1 cellular context compared by ENCODE assay signal in the genomic region with DNA sequence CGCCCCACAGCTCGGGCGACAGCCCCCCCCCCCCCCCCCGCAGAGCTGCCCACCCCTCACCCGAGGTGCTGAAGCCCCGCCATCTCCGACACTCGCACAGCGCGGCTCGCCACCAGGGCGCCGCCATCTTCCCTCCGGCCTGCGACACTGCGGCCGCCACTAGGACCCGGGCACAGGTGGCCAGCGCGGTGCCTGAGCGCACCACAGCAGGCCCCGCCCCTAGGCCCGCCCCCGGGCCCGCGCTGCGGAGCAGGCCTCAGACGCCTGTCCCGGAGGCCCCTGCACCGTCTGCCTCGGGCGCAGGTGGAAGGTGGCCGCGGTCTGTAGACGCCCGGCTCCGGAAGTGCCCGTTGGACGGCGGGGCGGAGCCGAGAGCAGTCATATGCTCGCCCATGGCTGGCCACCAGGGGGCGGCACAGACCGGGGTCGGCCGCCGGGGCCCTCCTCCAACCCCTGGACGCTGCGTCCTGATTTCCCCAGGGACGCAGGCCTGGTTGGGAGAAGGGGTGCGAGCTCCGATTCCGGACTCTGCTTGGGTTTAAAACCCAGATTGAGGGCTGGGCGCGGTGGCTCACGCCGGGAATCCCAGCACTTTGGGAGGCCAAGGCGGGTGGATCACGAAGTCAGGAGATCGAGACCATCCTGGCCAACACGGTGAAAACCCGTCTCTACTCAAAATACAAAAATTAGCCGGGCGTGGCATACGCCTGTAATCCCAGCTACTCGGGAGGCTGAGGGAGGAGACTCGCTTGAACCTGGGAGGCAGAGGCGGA.
A peak's percentile ranks its signal among the peaks of the same experiment; 100 is the strongest.
TF ChIP-seq lines count a peak whose summit lies in the region.

A gene (minus strand): TSS at position 136 of the 773 bp plus-strand sequence. CDS start 9 bp downstream, at position 127.

TF ChIP-seq in WTC11, 78 proteins besides CTCF, POLR2A, EP300 and RAD21 (continued from another document):
- TF ChIP-seq ZNF263 (CRISPR knock-in tag; IDR thresholded peaks at IDR 0.05; ENCODE audit: low read depth) (no peak), TP53 (CRISPR knock-in tag; IDR thresholded peaks at IDR 0.05) (0 out of 2 replicates have a peak, but pooled peaks have one; percentile 29), FOXK1 (CRISPR knock-in tag; IDR thresholded peaks at IDR 0.05) (peak; percentile 11; the same call in 1 of the 2 replicates), JUN (CRISPR knock-in tag; IDR thresholded peaks at IDR 0.05) (no peak), ZNF396 (CRISPR knock-in tag; IDR thresholded peaks at IDR 0.05; ENCODE audit: borderline replicate concordance) (no peak), MXD4 (CRISPR knock-in tag; IDR thresholded peaks at IDR 0.05; ENCODE audit: borderline replicate concordance) (no peak), SMAD3 (CRISPR knock-in tag; IDR thresholded peaks at IDR 0.05; ENCODE audit: borderline replicate concordance) (no peak), ZNF317 (CRISPR knock-in tag; IDR thresholded peaks at IDR 0.05; ENCODE audit: borderline replicate concordance, low read depth) (0 out of 2 replicates have a peak, but pooled peaks have one; percentile 53)
- TF ChIP-seq, protein P1, sequence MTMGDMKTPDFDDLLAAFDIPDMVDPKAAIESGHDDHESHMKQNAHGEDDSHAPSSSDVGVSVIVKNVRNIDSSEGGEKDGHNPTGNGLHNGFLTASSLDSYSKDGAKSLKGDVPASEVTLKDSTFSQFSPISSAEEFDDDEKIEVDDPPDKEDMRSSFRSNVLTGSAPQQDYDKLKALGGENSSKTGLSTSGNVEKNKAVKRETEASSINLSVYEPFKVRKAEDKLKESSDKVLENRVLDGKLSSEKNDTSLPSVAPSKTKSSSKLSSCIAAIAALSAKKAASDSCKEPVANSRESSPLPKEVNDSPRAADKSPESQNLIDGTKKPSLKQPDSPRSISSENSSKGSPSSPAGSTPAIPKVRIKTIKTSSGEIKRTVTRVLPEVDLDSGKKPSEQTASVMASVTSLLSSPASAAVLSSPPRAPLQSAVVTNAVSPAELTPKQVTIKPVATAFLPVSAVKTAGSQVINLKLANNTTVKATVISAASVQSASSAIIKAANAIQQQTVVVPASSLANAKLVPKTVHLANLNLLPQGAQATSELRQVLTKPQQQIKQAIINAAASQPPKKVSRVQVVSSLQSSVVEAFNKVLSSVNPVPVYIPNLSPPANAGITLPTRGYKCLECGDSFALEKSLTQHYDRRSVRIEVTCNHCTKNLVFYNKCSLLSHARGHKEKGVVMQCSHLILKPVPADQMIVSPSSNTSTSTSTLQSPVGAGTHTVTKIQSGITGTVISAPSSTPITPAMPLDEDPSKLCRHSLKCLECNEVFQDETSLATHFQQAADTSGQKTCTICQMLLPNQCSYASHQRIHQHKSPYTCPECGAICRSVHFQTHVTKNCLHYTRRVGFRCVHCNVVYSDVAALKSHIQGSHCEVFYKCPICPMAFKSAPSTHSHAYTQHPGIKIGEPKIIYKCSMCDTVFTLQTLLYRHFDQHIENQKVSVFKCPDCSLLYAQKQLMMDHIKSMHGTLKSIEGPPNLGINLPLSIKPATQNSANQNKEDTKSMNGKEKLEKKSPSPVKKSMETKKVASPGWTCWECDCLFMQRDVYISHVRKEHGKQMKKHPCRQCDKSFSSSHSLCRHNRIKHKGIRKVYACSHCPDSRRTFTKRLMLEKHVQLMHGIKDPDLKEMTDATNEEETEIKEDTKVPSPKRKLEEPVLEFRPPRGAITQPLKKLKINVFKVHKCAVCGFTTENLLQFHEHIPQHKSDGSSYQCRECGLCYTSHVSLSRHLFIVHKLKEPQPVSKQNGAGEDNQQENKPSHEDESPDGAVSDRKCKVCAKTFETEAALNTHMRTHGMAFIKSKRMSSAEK (CRISPR knock-in tag; IDR thresholded peaks at IDR 0.05; ENCODE audit: borderline replicate concordance), result no peak
- TF ChIP-seq, protein P2, sequence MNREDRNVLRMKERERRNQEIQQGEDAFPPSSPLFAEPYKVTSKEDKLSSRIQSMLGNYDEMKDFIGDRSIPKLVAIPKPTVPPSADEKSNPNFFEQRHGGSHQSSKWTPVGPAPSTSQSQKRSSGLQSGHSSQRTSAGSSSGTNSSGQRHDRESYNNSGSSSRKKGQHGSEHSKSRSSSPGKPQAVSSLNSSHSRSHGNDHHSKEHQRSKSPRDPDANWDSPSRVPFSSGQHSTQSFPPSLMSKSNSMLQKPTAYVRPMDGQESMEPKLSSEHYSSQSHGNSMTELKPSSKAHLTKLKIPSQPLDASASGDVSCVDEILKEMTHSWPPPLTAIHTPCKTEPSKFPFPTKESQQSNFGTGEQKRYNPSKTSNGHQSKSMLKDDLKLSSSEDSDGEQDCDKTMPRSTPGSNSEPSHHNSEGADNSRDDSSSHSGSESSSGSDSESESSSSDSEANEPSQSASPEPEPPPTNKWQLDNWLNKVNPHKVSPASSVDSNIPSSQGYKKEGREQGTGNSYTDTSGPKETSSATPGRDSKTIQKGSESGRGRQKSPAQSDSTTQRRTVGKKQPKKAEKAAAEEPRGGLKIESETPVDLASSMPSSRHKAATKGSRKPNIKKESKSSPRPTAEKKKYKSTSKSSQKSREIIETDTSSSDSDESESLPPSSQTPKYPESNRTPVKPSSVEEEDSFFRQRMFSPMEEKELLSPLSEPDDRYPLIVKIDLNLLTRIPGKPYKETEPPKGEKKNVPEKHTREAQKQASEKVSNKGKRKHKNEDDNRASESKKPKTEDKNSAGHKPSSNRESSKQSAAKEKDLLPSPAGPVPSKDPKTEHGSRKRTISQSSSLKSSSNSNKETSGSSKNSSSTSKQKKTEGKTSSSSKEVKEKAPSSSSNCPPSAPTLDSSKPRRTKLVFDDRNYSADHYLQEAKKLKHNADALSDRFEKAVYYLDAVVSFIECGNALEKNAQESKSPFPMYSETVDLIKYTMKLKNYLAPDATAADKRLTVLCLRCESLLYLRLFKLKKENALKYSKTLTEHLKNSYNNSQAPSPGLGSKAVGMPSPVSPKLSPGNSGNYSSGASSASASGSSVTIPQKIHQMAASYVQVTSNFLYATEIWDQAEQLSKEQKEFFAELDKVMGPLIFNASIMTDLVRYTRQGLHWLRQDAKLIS (CRISPR knock-in tag; IDR thresholded peaks at IDR 0.05; ENCODE audit: borderline replicate concordance), result no peak
- TF ChIP-seq, protein P3, sequence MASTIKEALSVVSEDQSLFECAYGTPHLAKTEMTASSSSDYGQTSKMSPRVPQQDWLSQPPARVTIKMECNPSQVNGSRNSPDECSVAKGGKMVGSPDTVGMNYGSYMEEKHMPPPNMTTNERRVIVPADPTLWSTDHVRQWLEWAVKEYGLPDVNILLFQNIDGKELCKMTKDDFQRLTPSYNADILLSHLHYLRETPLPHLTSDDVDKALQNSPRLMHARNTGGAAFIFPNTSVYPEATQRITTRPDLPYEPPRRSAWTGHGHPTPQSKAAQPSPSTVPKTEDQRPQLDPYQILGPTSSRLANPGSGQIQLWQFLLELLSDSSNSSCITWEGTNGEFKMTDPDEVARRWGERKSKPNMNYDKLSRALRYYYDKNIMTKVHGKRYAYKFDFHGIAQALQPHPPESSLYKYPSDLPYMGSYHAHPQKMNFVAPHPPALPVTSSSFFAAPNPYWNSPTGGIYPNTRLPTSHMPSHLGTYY (CRISPR knock-in tag; IDR thresholded peaks at IDR 0.05), result no peak
- TF ChIP-seq, protein P4, sequence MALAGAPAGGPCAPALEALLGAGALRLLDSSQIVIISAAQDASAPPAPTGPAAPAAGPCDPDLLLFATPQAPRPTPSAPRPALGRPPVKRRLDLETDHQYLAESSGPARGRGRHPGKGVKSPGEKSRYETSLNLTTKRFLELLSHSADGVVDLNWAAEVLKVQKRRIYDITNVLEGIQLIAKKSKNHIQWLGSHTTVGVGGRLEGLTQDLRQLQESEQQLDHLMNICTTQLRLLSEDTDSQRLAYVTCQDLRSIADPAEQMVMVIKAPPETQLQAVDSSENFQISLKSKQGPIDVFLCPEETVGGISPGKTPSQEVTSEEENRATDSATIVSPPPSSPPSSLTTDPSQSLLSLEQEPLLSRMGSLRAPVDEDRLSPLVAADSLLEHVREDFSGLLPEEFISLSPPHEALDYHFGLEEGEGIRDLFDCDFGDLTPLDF (CRISPR knock-in tag; IDR thresholded peaks at IDR 0.05), result no peak
- TF ChIP-seq, protein P5, sequence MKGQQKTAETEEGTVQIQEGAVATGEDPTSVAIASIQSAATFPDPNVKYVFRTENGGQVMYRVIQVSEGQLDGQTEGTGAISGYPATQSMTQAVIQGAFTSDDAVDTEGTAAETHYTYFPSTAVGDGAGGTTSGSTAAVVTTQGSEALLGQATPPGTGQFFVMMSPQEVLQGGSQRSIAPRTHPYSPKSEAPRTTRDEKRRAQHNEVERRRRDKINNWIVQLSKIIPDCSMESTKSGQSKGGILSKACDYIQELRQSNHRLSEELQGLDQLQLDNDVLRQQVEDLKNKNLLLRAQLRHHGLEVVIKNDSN (CRISPR knock-in tag; IDR thresholded peaks at IDR 0.05), result 0 out of 2 replicates have a peak, but pooled peaks have one; percentile 10
- TF ChIP-seq, protein P6, sequence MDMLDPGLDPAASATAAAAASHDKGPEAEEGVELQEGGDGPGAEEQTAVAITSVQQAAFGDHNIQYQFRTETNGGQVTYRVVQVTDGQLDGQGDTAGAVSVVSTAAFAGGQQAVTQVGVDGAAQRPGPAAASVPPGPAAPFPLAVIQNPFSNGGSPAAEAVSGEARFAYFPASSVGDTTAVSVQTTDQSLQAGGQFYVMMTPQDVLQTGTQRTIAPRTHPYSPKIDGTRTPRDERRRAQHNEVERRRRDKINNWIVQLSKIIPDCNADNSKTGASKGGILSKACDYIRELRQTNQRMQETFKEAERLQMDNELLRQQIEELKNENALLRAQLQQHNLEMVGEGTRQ (CRISPR knock-in tag; IDR thresholded peaks at IDR 0.05), result peak; percentile 59
- TF ChIP-seq, protein P7, sequence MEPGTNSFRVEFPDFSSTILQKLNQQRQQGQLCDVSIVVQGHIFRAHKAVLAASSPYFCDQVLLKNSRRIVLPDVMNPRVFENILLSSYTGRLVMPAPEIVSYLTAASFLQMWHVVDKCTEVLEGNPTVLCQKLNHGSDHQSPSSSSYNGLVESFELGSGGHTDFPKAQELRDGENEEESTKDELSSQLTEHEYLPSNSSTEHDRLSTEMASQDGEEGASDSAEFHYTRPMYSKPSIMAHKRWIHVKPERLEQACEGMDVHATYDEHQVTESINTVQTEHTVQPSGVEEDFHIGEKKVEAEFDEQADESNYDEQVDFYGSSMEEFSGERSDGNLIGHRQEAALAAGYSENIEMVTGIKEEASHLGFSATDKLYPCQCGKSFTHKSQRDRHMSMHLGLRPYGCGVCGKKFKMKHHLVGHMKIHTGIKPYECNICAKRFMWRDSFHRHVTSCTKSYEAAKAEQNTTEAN (CRISPR knock-in tag; IDR thresholded peaks at IDR 0.05), result no peak
TF ChIP-seq in WTC11: peak in this region for 20.
